In genomic region chr12:45789025-45789424, GRCh38 we compare ENCODE assay signal across 14 cellular contexts.
A peak's percentile ranks its signal among the peaks of the same experiment; 100 is the strongest.
DNase-seq lines count a peak whose midpoint lies in the region; TF ChIP-seq lines count a peak whose summit lies in the region.
"Had no signal": no experiment of that assay in that cellular context is flagged by ENCODE, and none has a peak within 500 bp of the region (broad histone marks: within the 10 kb centered on the region; RNA-seq: fewer than 3 reads in every experiment).

No MANE protein-coding gene starts in this region.

- no peak overlapping the region for H3K4me3 ChIP-seq in HL-60 (replicated peaks; ENCODE audit: insufficient read depth, low read length)
- no peak overlapping the region for H3K4me3 ChIP-seq in astrocyte of the spinal cord (ENCODE audit: low read depth, low read length)
- H3K4me3 ChIP-seq in skeletal muscle cell (ENCODE audit: low read depth, low read length) = no peak overlapping the region

- H3K27ac ChIP-seq in HL-60 (replicated peaks) = no peak overlapping the region
- H3K27ac ChIP-seq: 22Rv1 had no signal

- no peak for TF ChIP-seq CTCF in HL-60 (IDR thresholded peaks at IDR 0.05; ENCODE audit: insufficient read depth, low read length)
- TF ChIP-seq CTCF in astrocyte of the spinal cord (IDR thresholded peaks at IDR 0.05; ENCODE audit: low read depth, low read length) = no peak

- in situ Hi-C loops in astrocyte of the spinal cord (cut with HindIII; ENCODE audit: low sequenced_read_pairs) = no loop called here

- H3K27me3 ChIP-seq in HL-60 (ENCODE audit: insufficient read depth, poor library complexity, severe bottlenecking) = no peaks in the 10 kb centered on the region

- DNase-seq in DMS 273 (lab: John Stamatoyannopoulos, UW; ENCODE audit: unreplicated experiment) (peak; percentile 1), DMS 273 treated with DMSO at 0.1 percent for 48 hours (lab: John Stamatoyannopoulos, UW) (no peak), HL-60 (ENCODE audit: low read depth in 1 of 2, low spot score in 1 of 2) (peak; percentile 6 to 15), astrocyte of the spinal cord (ENCODE audit: low read depth, low spot score) (peak; percentile 13), skeletal muscle cell (ENCODE audit: low read depth) (peak; percentile 69), RKO (ENCODE audit: low spot score) (no peak), epidermal melanocyte (ENCODE audit: insufficient read length, low spot score) (no peak)
- no peak for DNase-seq in NK-92 treated with Interleukin-12 subunit alpha and Interleukin-12 subunit beta, amount 100 ng/mL, for 24 hours (lab: John Stamatoyannopoulos, UW)
- DNase-seq: amniotic stem cell; effector memory CD8-positive, alpha-beta T cell; H9; NCI-H1092; NCI-H774 had no signal

Comparison
In these comparisons a context has a peak if more than half of its experiments do, and no peak if none do; other contexts are left out.
1. DNase-seq: peak in DMS 273 (single experiment), HL-60 (2 of 2), astrocyte of the spinal cord (single experiment) and skeletal muscle cell (single experiment); none in DMS 273 treated with DMSO at 0.1 percent for 48 hours (single experiment), NK-92 treated with Interleukin-12 subunit alpha and Interleukin-12 subunit beta, amount 100 ng/mL, for 24 hours (single experiment), RKO (single experiment) and epidermal melanocyte (single experiment).